15 cellular contexts compared by ENCODE assay signal in genomic region chr22:29710922-29711593, GRCh38. TPM values are rescaled to one million over a fixed set of nuclear protein-coding genes. Genes with fewer than 3 reads are reported as not detected.
DNase-seq lines count a peak whose midpoint lies in the region; ATAC-seq, FAIRE-seq and TF ChIP-seq lines count a peak whose summit lies in the region.
"Had no signal": no experiment of that assay in that cellular context is flagged by ENCODE, and none has a peak within 500 bp of the region (broad histone marks: within the 10 kb centered on the region; RNA-seq: fewer than 3 reads in every experiment).

No MANE protein-coding gene starts in this region.

- H3K27me3 ChIP-seq in left lung = peaks cover 0 to 87% of the 10 kb centered on the region in 2 donors
- H3K27me3 ChIP-seq in effector memory CD4-positive, alpha-beta T cell (replicated peaks; ENCODE audit: control insufficient read depth, insufficient read depth, low read length, poor library complexity, severe bottlenecking) = peaks cover 3% of the 10 kb centered on the region

- no peak for FAIRE-seq in H54 (lab: Jason Lieb, UNC)
- FAIRE-seq: HepG2 had no signal

- H3K36me3 ChIP-seq in left lung = no peaks in the 10 kb centered on the region
- H3K36me3 ChIP-seq in effector memory CD4-positive, alpha-beta T cell (ENCODE audit: control insufficient read depth, insufficient read depth, low read length) = no peaks in the 10 kb centered on the region
- H3K36me3 ChIP-seq: neutrophil, tibial artery had no signal

- TF ChIP-seq CTCF in left lung (IDR thresholded peaks at IDR 0.05) = no peak
- no peak for TF ChIP-seq CTCF in osteocyte (IDR thresholded peaks at IDR 0.05)

- DNase-seq in A172 (ENCODE audit: low spot score) (peak; percentile 63), H54 (ENCODE audit: insufficient read length, low spot score) (peak; percentile 72), RPMI7951 (ENCODE audit: low read depth) (peak; percentile 29), left lung (peak in 1 of 2 donors; percentile 43), osteocyte (ENCODE audit: extremely low spot score, unreplicated experiment) (no peak)
- no peak for DNase-seq in effector memory CD4-positive, alpha-beta T cell
- DNase-seq: NCI-H1436 treated with DMSO at 0.1 percent for 48 hours, T-cell, tibial artery had no signal

- no peaks in the 10 kb centered on the region for H3K4me1 Mint-ChIP-seq in osteocyte (ENCODE audit: unreplicated experiment)
- H3K4me1 Mint-ChIP-seq: T-cell had no signal

- no peak overlapping the region for H3K27ac ChIP-seq in left lung
- no peak overlapping the region for H3K27ac ChIP-seq in effector memory CD4-positive, alpha-beta T cell (ENCODE audit: insufficient read depth, low read length, poor library complexity, severe bottlenecking)
- H3K27ac ChIP-seq: neutrophil, tibial artery had no signal

- no peaks in the 10 kb centered on the region for H3K9me3 Mint-ChIP-seq in osteocyte (ENCODE audit: unreplicated experiment)
- H3K9me3 Mint-ChIP-seq: T-cell had no signal

- TF ChIP-seq POLR2A in H54 (IDR thresholded peaks at IDR 0.05; ENCODE audit: low read depth, low read length) = no peak
- no peak for TF ChIP-seq POLR2A in GM18505 (IDR thresholded peaks at IDR 0.05; ENCODE audit: borderline replicate concordance, extremely low read depth, insufficient read depth, insufficient read length)

- ATAC-seq in left lung (peak; percentile 66), GM18505 (IDR thresholded peaks at IDR 0.05; ENCODE audit: unreplicated experiment) (no peak), GM18909 (IDR thresholded peaks at IDR 0.05; ENCODE audit: poor library complexity, unreplicated experiment) (no peak)
- ATAC-seq: esophagus mucosa, HepG2, T-cell had no signal

- H3K4me3 Mint-ChIP-seq in osteocyte (ENCODE audit: unreplicated experiment) = no peak overlapping the region
- H3K4me3 Mint-ChIP-seq: T-cell had no signal

- no peaks in the 10 kb centered on the region for H3K9me3 ChIP-seq in left lung
- H3K9me3 ChIP-seq in effector memory CD4-positive, alpha-beta T cell (ENCODE audit: control insufficient read depth, low read length) = no peaks in the 10 kb centered on the region
- H3K9me3 ChIP-seq: neutrophil, tibial artery had no signal

- no peak overlapping the region for H3K27ac Mint-ChIP-seq in osteocyte (ENCODE audit: unreplicated experiment)
- H3K27ac Mint-ChIP-seq: T-cell had no signal

- H3K4me1 ChIP-seq in left lung = no peaks in the 10 kb centered on the region
- no peaks in the 10 kb centered on the region for H3K4me1 ChIP-seq in effector memory CD4-positive, alpha-beta T cell (ENCODE audit: control insufficient read depth, insufficient read depth, low read length, poor library complexity, severe bottlenecking)

- intact Hi-C loops in left lung (cut with DNase I) = no loop called here

- H3K36me3 Mint-ChIP-seq in osteocyte (ENCODE audit: unreplicated experiment) = no peaks in the 10 kb centered on the region
- H3K36me3 Mint-ChIP-seq: T-cell had no signal

- H3K27me3 Mint-ChIP-seq in osteocyte (ENCODE audit: unreplicated experiment) = peaks cover 32% of the 10 kb centered on the region

- H3K4me3 ChIP-seq in left lung = no peak overlapping the region
- H3K4me3 ChIP-seq in effector memory CD4-positive, alpha-beta T cell (ENCODE audit: insufficient read depth, low read depth, low read length, poor library complexity, severe bottlenecking) = no peak overlapping the region
- H3K4me3 ChIP-seq: lung, tibial artery had no signal

RNA-seq across cellular contexts. Expression of gene CABP7, which starts 8.7 kb away (rescaled TPM):
- 0.19 TPM in 2 replicates for total RNA-seq in A172 (2014; rRNA removed; shearing (Covaris generic))
- not detected in 2 replicates for total RNA-seq in RPMI7951 (2014; rRNA removed; shearing (Covaris generic))
- total RNA-seq in left lung (not detected), osteocyte (not detected in 2 replicates)
- total RNA-seq: esophagus mucosa, HepG2 had no signal

RNA-seq across cellular contexts. Expression of gene ZMAT5, which starts 55.7 kb away (rescaled TPM):
- 12.0 and 22.0 TPM in 2 replicates for total RNA-seq in A172 (2014; rRNA removed; shearing (Covaris generic))
- total RNA-seq in RPMI7951 (2014; rRNA removed; shearing (Covaris generic)) = 34.1 and 41.4 TPM in 2 replicates
- 10 to 100 TPM; 20.4 to 22.6 TPM for total RNA-seq in left lung
- total RNA-seq in osteocyte = 22.7 and 25.0 TPM in 2 replicates

RNA-seq across cellular contexts. Expression of gene UQCR10, which starts 56.1 kb away (rescaled TPM):
- total RNA-seq in A172 (2014; rRNA removed; shearing (Covaris generic)) = 63.4 and 63.8 TPM in 2 replicates
- 120 and 150 TPM in 2 replicates for total RNA-seq in RPMI7951 (2014; rRNA removed; shearing (Covaris generic))
- total RNA-seq in left lung = 100 to 1,000 TPM in 1 of 2 donors, 10 to 100 TPM in 1; 77.4 to 154 TPM
- 66.0 and 77.4 TPM in 2 replicates for total RNA-seq in osteocyte

Comparison
In these comparisons a context has a peak if more than half of its experiments do, and no peak if none do; other contexts are left out.
1. DNase-seq: peak in A172 (single experiment), H54 (single experiment) and RPMI7951 (single experiment); none in osteocyte (single experiment) and effector memory CD4-positive, alpha-beta T cell (0 of 3).